In genomic region chr6:107179004-107179403, GRCh38 we compare ENCODE assay signal across 9 cellular contexts.
DNase-seq lines count a peak whose midpoint lies in the region; FAIRE-seq and TF ChIP-seq lines count a peak whose summit lies in the region.
"Had no signal": no experiment of that assay in that cellular context is flagged by ENCODE, and none has a peak within 500 bp of the region (broad histone marks: within the 10 kb centered on the region; RNA-seq: fewer than 3 reads in every experiment).

No MANE protein-coding gene starts in this region.

- DNase-seq in cardiac muscle cell (ENCODE audit: low read depth in 1 of 2, low spot score in 1 of 2) (peak in 1 of 2 donors; percentile 32), left ventricle myocardium inferior (no peak), NCI-H146 (lab: John Stamatoyannopoulos, UW) (peak; percentile 22), choroid plexus epithelial cell (ENCODE audit: low read depth) (peak; percentile 61), HTR-8/SVneo (ENCODE audit: insufficient read length, low spot score) (no peak), activated T-cell treated with anti-CD3 and anti-CD28 coated beads for 4 hours (no peak)
- peak; percentile 29 for DNase-seq in stimulated activated CD8-positive, alpha-beta memory T cell treated with anti-CD3 and anti-CD28 coated beads, Interleukin-4, amount 100 ng/mL, for 48 hours
- DNase-seq in activated naive CD4-positive, alpha-beta T cell treated with anti-CD3 and anti-CD28 coated beads, Interleukin-2, amount 50 U/mL, for 16 hours, result no peak

- H3K27ac ChIP-seq in cardiac muscle cell (no peak overlapping the region), left ventricle myocardium inferior (replicated peaks) (no peak overlapping the region)

- intact Hi-C loops in left ventricle myocardium inferior (cut with micrococcal nuclease), result no loop called here

- H3K27me3 ChIP-seq in cardiac muscle cell (no peaks in the 10 kb centered on the region), left ventricle myocardium inferior (ENCODE audit: low read depth) (no peaks in the 10 kb centered on the region)

- H3K36me3 ChIP-seq in cardiac muscle cell (no peaks in the 10 kb centered on the region), left ventricle myocardium inferior (peaks cover 10% of the 10 kb centered on the region)

- H3K9me3 ChIP-seq in cardiac muscle cell (ENCODE audit: low read depth) (no peaks in the 10 kb centered on the region), left ventricle myocardium inferior (replicated peaks) (no peaks in the 10 kb centered on the region)

- no peak overlapping the region for H3K4me3 ChIP-seq in cardiac muscle cell
- H3K4me3 ChIP-seq in left ventricle myocardium inferior, result no peak overlapping the region
- H3K4me3 ChIP-seq in choroid plexus epithelial cell (ENCODE audit: low read depth, low read length), result no peak overlapping the region

- no peaks in the 10 kb centered on the region for H3K4me1 ChIP-seq in cardiac muscle cell (ENCODE audit: low read depth)
- H3K4me1 ChIP-seq in left ventricle myocardium inferior, result no peaks in the 10 kb centered on the region

- FAIRE-seq in HTR-8/SVneo (lab: Jason Lieb, UNC), result no peak
- FAIRE-seq: TTC549 had no signal

- TF ChIP-seq CTCF in cardiac muscle cell (IDR thresholded peaks at IDR 0.05; ENCODE audit: low read depth, low read length) (peak; percentile 31), left ventricle myocardium inferior (IDR thresholded peaks at IDR 0.05; ENCODE audit: borderline replicate concordance) (no peak), choroid plexus epithelial cell (conservative IDR thresholded peaks at IDR 0.05; ENCODE audit: low read depth, low read length) (peak; percentile 57)

Comparison
In these comparisons a context has a peak if more than half of its experiments do, and no peak if none do; other contexts are left out.
1. DNase-seq: peak in NCI-H146 (single experiment), choroid plexus epithelial cell (single experiment) and stimulated activated CD8-positive, alpha-beta memory T cell treated with anti-CD3 and anti-CD28 coated beads, Interleukin-4, amount 100 ng/mL, for 48 hours (single experiment); none in left ventricle myocardium inferior (single experiment), HTR-8/SVneo (single experiment), activated T-cell treated with anti-CD3 and anti-CD28 coated beads for 4 hours (single experiment) and activated naive CD4-positive, alpha-beta T cell treated with anti-CD3 and anti-CD28 coated beads, Interleukin-2, amount 50 U/mL, for 16 hours (single experiment).